ENCODE assay signal across 16 cellular contexts in genomic region chr6:157599191-157599590, GRCh38.
"Had no signal": no experiment of that assay in that cellular context is flagged by ENCODE, and none has a peak within 500 bp of the region (broad histone marks: within the 10 kb centered on the region; RNA-seq: fewer than 3 reads in every experiment).

No MANE protein-coding gene starts in this region.

- FAIRE-seq: islet of Langerhans, pancreas had no signal

- DNase-seq: activated CD4-positive, alpha-beta T cell treated with anti-CD3 and anti-CD28 coated beads, Interleukin-2, amount 10 ng/mL, durations not matched to agents 7 days and 5 days; activated CD4-positive, CD25-positive, alpha-beta regulatory T cell; activated naive CD4-positive, alpha-beta T cell treated with anti-CD3 and anti-CD28 coated beads, Interleukin-2, amount 50 U/mL, for 16 hours; activated T-cell treated with anti-CD3 and anti-CD28 coated beads, Interleukin-2, amount 50 U/mL, for 1 hour; dorsolateral prefrontal cortex; endodermal cell; pancreas; stimulated activated CD4-positive, alpha-beta T cell treated with anti-CD3 and anti-CD28 coated beads, Interleukin-12 subunit alpha, Interleukin-12 subunit beta, amount 100 ng/mL, for 4 hours; stimulated activated CD4-positive, alpha-beta T cell treated with anti-CD3 and anti-CD28 coated beads, Interleukin-2, amount 100 ng/mL, for 24 hours; T-helper 2 cell; thyroid gland had no signal

- H3K9me3 ChIP-seq: gastroesophageal sphincter, pancreas, thyroid gland, uterus had no signal

- H3K27me3 ChIP-seq: cardiac muscle cell, dorsolateral prefrontal cortex, gastroesophageal sphincter, pancreas, thyroid gland, uterus had no signal

- H3K36me3 ChIP-seq: cardiac muscle cell, pancreas, thyroid gland, uterus had no signal

- H3K27ac ChIP-seq: cardiac muscle cell, dorsolateral prefrontal cortex, gastroesophageal sphincter, pancreas, thyroid gland had no signal

- H3K4me3 ChIP-seq: cardiac muscle cell, dorsolateral prefrontal cortex, gastroesophageal sphincter, lung, pancreas, thyroid gland, uterus had no signal

- ATAC-seq: gastroesophageal sphincter, pancreas had no signal
